8 cellular contexts compared by ENCODE assay signal in the genomic region with DNA sequence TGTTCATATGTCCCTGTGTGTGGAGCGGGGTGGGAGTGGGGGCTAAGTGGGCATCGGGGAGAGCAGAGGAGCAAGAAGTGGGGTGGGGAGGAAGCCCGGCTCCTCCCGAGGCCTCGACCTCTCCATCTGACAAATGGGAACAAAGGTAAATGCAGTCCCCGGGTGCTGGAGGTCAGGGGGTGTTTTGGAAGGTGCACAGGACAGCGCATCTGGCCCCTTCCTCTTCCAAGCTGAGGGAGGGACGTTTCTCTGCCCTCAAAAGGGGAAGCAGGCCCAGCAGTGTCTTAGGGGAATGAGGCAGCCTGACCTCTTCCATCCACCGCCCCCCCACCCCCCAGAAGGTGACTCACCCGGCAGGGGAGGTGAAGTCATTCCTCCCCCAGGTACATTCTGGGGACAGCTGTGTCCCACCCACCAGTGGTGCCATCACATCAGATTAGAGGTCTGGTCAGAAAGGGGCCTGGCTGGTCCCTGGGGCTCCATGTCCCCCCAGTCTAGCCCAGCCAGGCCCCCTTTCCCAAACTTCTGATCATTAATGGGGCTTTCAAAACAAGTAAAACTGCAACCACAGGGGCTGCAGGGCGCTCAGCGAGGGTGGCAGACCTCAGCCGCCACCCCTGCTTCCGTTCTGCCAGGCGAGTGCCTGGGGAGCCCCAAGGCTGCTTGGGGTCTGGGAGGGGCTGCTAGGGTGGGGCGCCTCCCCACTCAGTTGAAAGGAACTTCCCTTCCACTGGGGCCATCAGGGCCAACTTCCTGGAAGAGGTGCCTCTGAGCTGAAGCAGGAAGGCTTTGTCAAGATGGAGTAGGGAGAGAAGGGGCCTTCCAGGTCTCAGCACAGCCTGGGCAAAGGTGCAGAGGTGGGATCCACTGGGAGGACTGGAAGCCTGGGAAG. TPM values are rescaled to one million over a fixed set of nuclear protein-coding genes. Genes with fewer than 3 reads are reported as not detected.
A peak's percentile ranks its signal among the peaks of the same experiment; 100 is the strongest.
DNase-seq lines count a peak whose midpoint lies in the region; ATAC-seq, FAIRE-seq and TF ChIP-seq lines count a peak whose summit lies in the region.

No MANE protein-coding gene starts in this region.

- H3K4me3 ChIP-seq in neuronal stem cell (ENCODE audit: low read length in 2 of 2): no peak overlapping the region

- POLR2A ChIA-PET in WTC11 (lab: Charles Lee): no interaction called here

- CTCF ChIA-PET in WTC11 (lab: Charles Lee): interaction anchor here (0.5 to 1.3 kb wide), 3 partner anchors 28 to 61 kb away, joined by 3 to 4 read pairs (median 3); partner anchors contain the start of gene IQCE

- peak overlapping the region; percentile 50 for H3K18ac ChIP-seq in neuronal stem cell (ENCODE audit: low read length)

- peak overlapping the region; percentile 46 for H3K27ac ChIP-seq in neuronal stem cell (replicated peaks; ENCODE audit: low read length)

- FAIRE-seq in GM12892 (lab: Jason Lieb, UNC) (peak; percentile 66), HTR-8/SVneo (lab: Jason Lieb, UNC) (peak; percentile 86)

- no CpG with 5 or more reads among the region's 16 CpGs for WGBS in neuronal stem cell (ENCODE audit: extremely low coverage in 2 of 2, insufficient read length in 2 of 2, insufficient replicate concordance in 1 of 2), 2 donors

- peak overlapping the region; percentile 42 for H2BK5ac ChIP-seq in neuronal stem cell (ENCODE audit: low read length)

- peaks cover 31 to 39% of the 10 kb centered on the region in 2 donors for H3K4me1 ChIP-seq in neuronal stem cell (ENCODE audit: control insufficient read depth in 2 of 2, insufficient read depth in 1 of 2, low read depth in 1 of 2, low read length in 2 of 2)

- H3K27me3 ChIP-seq in neuronal stem cell (ENCODE audit: control insufficient read depth in 3 of 3, insufficient read depth in 3 of 3, low read depth in 1 of 3, low read length in 3 of 3): no peaks in the 10 kb centered on the region

- ATAC-seq in WTC11 (no peak), GM18519 (IDR thresholded peaks at IDR 0.05; ENCODE audit: low FRiP score, unreplicated experiment) (no peak)

- H3K4me2 ChIP-seq in neuronal stem cell (ENCODE audit: insufficient read depth, low read length, poor library complexity, severe bottlenecking): no peak overlapping the region

- H3K36me3 Mint-ChIP-seq in WTC11: peaks cover 7% of the 10 kb centered on the region; the same call in 1 of the 2 replicates

- H3K4me3 Mint-ChIP-seq in WTC11: no peak overlapping the region

- DNase-seq in GM12892 (ENCODE audit: insufficient read length) (no peak), HTR-8/SVneo (ENCODE audit: insufficient read length, low spot score) (no peak), WTC11 (ENCODE audit: low spot score) (no peak), neuronal stem cell (ENCODE audit: low spot score) (no peak), NCI-H2029 (lab: John Stamatoyannopoulos, UW) (no peak), RKO (ENCODE audit: low spot score) (no peak)
- peak; percentile 85 for DNase-seq in central memory CD4-positive, alpha-beta T cell

- no peak overlapping the region for H3K9ac ChIP-seq in neuronal stem cell (ENCODE audit: low read depth, low read length, poor library complexity)

- H3K4ac ChIP-seq in neuronal stem cell (ENCODE audit: low read length): no peak overlapping the region

- no peak for TF ChIP-seq POLR2A in GM12892 (IDR thresholded peaks at IDR 0.05; ENCODE audit: low read depth, low read length)

- no peak overlapping the region for H2AFZ ChIP-seq in neuronal stem cell (ENCODE audit: low read length)

- H3K14ac ChIP-seq in neuronal stem cell (ENCODE audit: low read length): peak overlapping the region; percentile 21

- no peak for TF ChIP-seq CTCF in WTC11 (IDR thresholded peaks at IDR 0.05)

- H2BK12ac ChIP-seq in neuronal stem cell (ENCODE audit: low read length): no peak overlapping the region

- no peak overlapping the region for H2BK120ac ChIP-seq in neuronal stem cell (ENCODE audit: low read depth, low read length)

- H2BK15ac ChIP-seq in neuronal stem cell (ENCODE audit: low read length): no peak overlapping the region

- H3K27me3 Mint-ChIP-seq in WTC11 (ENCODE audit: low read depth): no peaks in the 10 kb centered on the region

- no peaks in the 10 kb centered on the region for H3K9me3 Mint-ChIP-seq in WTC11

- peaks cover 41 to 43% of the 10 kb centered on the region in 2 donors for H3K36me3 ChIP-seq in neuronal stem cell (replicated peaks in 1 of 2; ENCODE audit: control insufficient read depth in 2 of 2, insufficient read depth in 2 of 2, low read length in 2 of 2)

- peaks cover 19% of the 10 kb centered on the region for H3K4me1 Mint-ChIP-seq in WTC11

- H3K9me3 ChIP-seq in neuronal stem cell (replicated peaks in 1 of 2; ENCODE audit: control insufficient read depth in 2 of 2, insufficient read depth in 1 of 2, low read depth in 1 of 2, low read length in 2 of 2): no peaks in the 10 kb centered on the region

- peaks cover 26% of the 10 kb centered on the region for H3K79me1 ChIP-seq in neuronal stem cell (ENCODE audit: low read depth, low read length)

- H4K91ac ChIP-seq in neuronal stem cell (ENCODE audit: low read depth, low read length, poor library complexity): no peak overlapping the region

- H2AK5ac ChIP-seq in neuronal stem cell (ENCODE audit: low read depth, low read length): no peak overlapping the region

- H3K27ac Mint-ChIP-seq in WTC11: peak overlapping the region; percentile 70; the same call in 1 of the 2 replicates

- H4K8ac ChIP-seq in neuronal stem cell (ENCODE audit: low read depth, low read length): no peak overlapping the region

- no peak overlapping the region for H3K23ac ChIP-seq in neuronal stem cell (ENCODE audit: low read depth, low read length, poor library complexity)

TF ChIP-seq in WTC11, 78 proteins besides CTCF, POLR2A, EP300 and RAD21:
- TF ChIP-seq MAX (CRISPR knock-in tag; IDR thresholded peaks at IDR 0.05) (no peak), ZNF416 (CRISPR knock-in tag; IDR thresholded peaks at IDR 0.05) (no peak), FOXJ3 (CRISPR knock-in tag; IDR thresholded peaks at IDR 0.05; ENCODE audit: borderline replicate concordance) (no peak), STAT6 (CRISPR knock-in tag; conservative IDR thresholded peaks at IDR 0.05; ENCODE audit: low read depth) (no peak), FOXP1 (CRISPR knock-in tag; IDR thresholded peaks at IDR 0.05; ENCODE audit: borderline replicate concordance) (no peak), MYBL2 (CRISPR knock-in tag; IDR thresholded peaks at IDR 0.05) (no peak)
- TF ChIP-seq, protein P1, sequence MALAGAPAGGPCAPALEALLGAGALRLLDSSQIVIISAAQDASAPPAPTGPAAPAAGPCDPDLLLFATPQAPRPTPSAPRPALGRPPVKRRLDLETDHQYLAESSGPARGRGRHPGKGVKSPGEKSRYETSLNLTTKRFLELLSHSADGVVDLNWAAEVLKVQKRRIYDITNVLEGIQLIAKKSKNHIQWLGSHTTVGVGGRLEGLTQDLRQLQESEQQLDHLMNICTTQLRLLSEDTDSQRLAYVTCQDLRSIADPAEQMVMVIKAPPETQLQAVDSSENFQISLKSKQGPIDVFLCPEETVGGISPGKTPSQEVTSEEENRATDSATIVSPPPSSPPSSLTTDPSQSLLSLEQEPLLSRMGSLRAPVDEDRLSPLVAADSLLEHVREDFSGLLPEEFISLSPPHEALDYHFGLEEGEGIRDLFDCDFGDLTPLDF (CRISPR knock-in tag; IDR thresholded peaks at IDR 0.05): no peak

RNA-seq across cellular contexts. Expression of gene LFNG, which starts 10.7 kb away (rescaled TPM):
- 0.17 TPM for polyA plus RNA-seq in GM12892 (2012; ENCODE audit: missing spikeins)
- 24.1 to 29.4 TPM (median 26.5 TPM) in 3 replicates for total RNA-seq in WTC11 (2021)
- 84.0 TPM for polyA plus RNA-seq in neuronal stem cell (2013, experiment 1 of 2)
- 82.3 TPM for polyA plus RNA-seq in neuronal stem cell (2013, experiment 2 of 2)

RNA-seq across cellular contexts. Expression of gene BRAT1, which starts 25.0 kb away (rescaled TPM):
- 7.6 TPM for polyA plus RNA-seq in GM12892 (2012; ENCODE audit: missing spikeins)
- total RNA-seq in WTC11 (2021): 44.0 to 50.0 TPM (median 46.1 TPM) in 3 replicates
- polyA plus RNA-seq in neuronal stem cell (2013, experiment 1 of 2): 18.7 TPM
- 18.1 TPM for polyA plus RNA-seq in neuronal stem cell (2013, experiment 2 of 2)

RNA-seq across cellular contexts. Expression of gene IQCE, which starts 28.5 kb away (rescaled TPM):
- polyA plus RNA-seq in GM12892 (2012; ENCODE audit: missing spikeins): 2.7 TPM
- 4.4 to 4.7 TPM (median 4.6 TPM) in 3 replicates for total RNA-seq in WTC11 (2021)
- polyA plus RNA-seq in neuronal stem cell (2013, experiment 1 of 2): 10.4 TPM
- 10.3 TPM for polyA plus RNA-seq in neuronal stem cell (2013, experiment 2 of 2)

RNA-seq across cellular contexts. Expression of gene GRIFIN, which starts 54.1 kb away (rescaled TPM):
- polyA plus RNA-seq in GM12892 (2012; ENCODE audit: missing spikeins): not detected
- not detected in 3 replicates for total RNA-seq in WTC11 (2021)
- not detected for polyA plus RNA-seq in neuronal stem cell (2013, experiment 1 of 2)
- polyA plus RNA-seq in neuronal stem cell (2013, experiment 2 of 2): not detected
